Comparison of ENCODE assay signal across 8 cellular contexts in genomic region chr19:29873024-29873800, GRCh38.
DNase-seq lines count a peak whose midpoint lies in the region; ATAC-seq and TF ChIP-seq lines count a peak whose summit lies in the region.

No MANE protein-coding gene starts in this region.

- peak; percentile 39 to 84 (median 61) for DNase-seq in CD8-positive, alpha-beta T cell
- DNase-seq in GM23248: peak; percentile 57
- DNase-seq in NCI-H345 treated with DMSO at 0.1 percent for 48 hours (lab: John Stamatoyannopoulos, UW; ENCODE audit: unreplicated experiment): peak; percentile 43
- peak; percentile 90 for DNase-seq in activated CD8-positive, alpha-beta memory T cell treated with anti-CD3 and anti-CD28 coated beads, Interleukin-2, amount 50 U/mL, for 48 hours
- peak; percentile 94 for DNase-seq in nephron progenitor cell
- peak; percentile 83 for DNase-seq in stimulated activated naive CD8-positive, alpha-beta T cell treated with anti-CD3 and anti-CD28 coated beads, Interleukin-15, Interleukin-2, amounts not matched to agents 100 U/mL and 50 U/mL, for 24 hours
- no peak for DNase-seq in H4 (ENCODE audit: low spot score)

- H3K4me1 Mint-ChIP-seq in CD8-positive, alpha-beta T cell (ENCODE audit: low read depth): peaks cover 8% of the 10 kb centered on the region
- peaks cover 38% of the 10 kb centered on the region for H3K4me1 Mint-ChIP-seq in nephron progenitor cell

- peak; percentile 78 for ATAC-seq in CD8-positive, alpha-beta T cell
- peak; percentile 48 for ATAC-seq in esophagus mucosa
- ATAC-seq in stimulated activated naive CD8-positive, alpha-beta T cell treated with anti-CD3 and anti-CD28 coated beads, Interleukin-15, Interleukin-2, amounts not matched to agents 100 U/mL and 50 U/mL, for 24 hours: peak; percentile 82

- H3K27me3 Mint-ChIP-seq in CD8-positive, alpha-beta T cell (ENCODE audit: low read depth): peaks cover 23% of the 10 kb centered on the region
- H3K27me3 Mint-ChIP-seq in nephron progenitor cell (ENCODE audit: low read depth, poor library complexity): peaks cover 48% of the 10 kb centered on the region

- H3K9me3 Mint-ChIP-seq in CD8-positive, alpha-beta T cell: no peaks in the 10 kb centered on the region
- H3K9me3 Mint-ChIP-seq in nephron progenitor cell: peaks cover 7% of the 10 kb centered on the region

- peaks cover 4% of the 10 kb centered on the region for H3K4me1 ChIP-seq in CD8-positive, alpha-beta T cell (ENCODE audit: insufficient read depth, low read length)
- no peaks in the 10 kb centered on the region for H3K4me1 ChIP-seq in GM23248 (ENCODE audit: insufficient read depth)

- no peak overlapping the region for H3K9ac ChIP-seq in GM23248

- H2AFZ ChIP-seq in GM23248: peak overlapping the region; percentile 66

- no peaks in the 10 kb centered on the region for H3K9me2 ChIP-seq in GM23248 (ENCODE audit: insufficient read depth)

- H3K27me3 ChIP-seq in CD8-positive, alpha-beta T cell (ENCODE audit: insufficient read depth, low read length): no peaks in the 10 kb centered on the region
- no peaks in the 10 kb centered on the region for H3K27me3 ChIP-seq in GM23248 (replicated peaks; ENCODE audit: insufficient read depth)

- in situ Hi-C loops in GM23248 (cut with MboI): loop anchor here (25.0 kb wide), 1 partner anchor 111 kb away; no protein-coding TSS in a partner anchor

- TF ChIP-seq CTCF in CD8-positive, alpha-beta T cell (IDR thresholded peaks at IDR 0.05): peak; percentile 94
- peak; percentile 79 for TF ChIP-seq CTCF in nephron progenitor cell (IDR thresholded peaks at IDR 0.05)

- H3K9me3 ChIP-seq in CD8-positive, alpha-beta T cell (ENCODE audit: low read length): no peaks in the 10 kb centered on the region
- H3K9me3 ChIP-seq in GM23248 (ENCODE audit: low read depth): no peaks in the 10 kb centered on the region

- peak overlapping the region; percentile 78 for H3K4me3 Mint-ChIP-seq in CD8-positive, alpha-beta T cell
- H3K4me3 Mint-ChIP-seq in nephron progenitor cell: peak overlapping the region; percentile 67

- CTCF ChIA-PET in CD8-positive, alpha-beta T cell (lab: Charles Lee): interaction anchor here (0.7 to 9.3 kb wide), 36 partner anchors 10 to 263 kb away, joined by 3 to 191 read pairs (median 4); no protein-coding TSS in a partner anchor

- H3K36me3 Mint-ChIP-seq in CD8-positive, alpha-beta T cell: no peaks in the 10 kb centered on the region
- H3K36me3 Mint-ChIP-seq in nephron progenitor cell (ENCODE audit: low read depth): no peaks in the 10 kb centered on the region

- WGBS in GM23248 (ENCODE audit: low coverage in 1 of 2, low lambda C conversion rate in 2 of 2, missing lambda C conversion rate in 2 of 2), 2 experiments: 2 to 4% methylated on average over 46 to 62 of the region's 77 CpGs

- intact Hi-C loops in CD8-positive, alpha-beta T cell (cut with DNase I, micrococcal nuclease): loop anchor here (1.0 to 10.0 kb wide), 7 partner anchors 28 to 268 kb away; partner anchors contain the start of genes CCNE1 (in 1 of the 2) and POP4 (in 1 of the 2)

- H4K20me1 ChIP-seq in GM23248 (ENCODE audit: insufficient read depth): no peaks in the 10 kb centered on the region

- H3K27ac ChIP-seq in CD8-positive, alpha-beta T cell (ENCODE audit: low read depth, low read length): no peak overlapping the region
- H3K27ac ChIP-seq in GM23248: no peak overlapping the region

- no peaks in the 10 kb centered on the region for H3K79me2 ChIP-seq in GM23248 (ENCODE audit: insufficient read depth)

- POLR2A ChIA-PET in CD8-positive, alpha-beta T cell (lab: Charles Lee): interaction anchor here (1.1 to 1.7 kb wide), 2 partner anchors 28 to 148 kb away, joined by 3 to 4 read pairs; no protein-coding TSS in a partner anchor

- no peaks in the 10 kb centered on the region for H3K36me3 ChIP-seq in CD8-positive, alpha-beta T cell (ENCODE audit: insufficient read depth, low read length)
- no peaks in the 10 kb centered on the region for H3K36me3 ChIP-seq in GM23248 (ENCODE audit: low read depth)

- no peak overlapping the region for H3K27ac Mint-ChIP-seq in CD8-positive, alpha-beta T cell
- no peak overlapping the region for H3K27ac Mint-ChIP-seq in nephron progenitor cell

- no peaks in the 10 kb centered on the region for H3F3A ChIP-seq in GM23248 (ENCODE audit: insufficient read depth)

- H3K4me3 ChIP-seq in CD8-positive, alpha-beta T cell (ENCODE audit: low read depth, low read length): peak overlapping the region; percentile 63
- peak overlapping the region; percentile 58 for H3K4me3 ChIP-seq in GM23248

- H3K4me2 ChIP-seq in GM23248 (ENCODE audit: unreplicated experiment): peak overlapping the region; percentile 69
